Comparison of ENCODE assay signal across 36 cellular contexts in the genomic region with DNA sequence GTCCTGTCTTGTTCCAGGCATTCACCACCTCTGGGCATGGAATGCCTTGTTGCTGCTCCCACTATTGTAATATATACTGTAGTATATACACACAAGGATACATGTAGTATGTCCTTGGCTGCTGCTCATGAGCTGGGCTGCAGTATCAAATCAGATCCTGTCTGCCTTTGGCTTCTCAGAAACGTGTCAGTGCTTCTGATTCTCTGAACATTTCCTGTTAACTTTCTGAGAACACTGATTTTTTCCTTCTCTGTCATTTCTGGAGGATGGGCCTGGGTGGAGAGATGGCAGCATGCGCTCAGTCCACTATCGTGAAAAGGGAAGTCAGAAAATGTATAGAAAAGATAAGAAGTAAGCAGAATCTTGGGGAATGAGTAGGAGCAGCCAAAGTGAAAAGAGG. TPM values are rescaled to one million over a fixed set of nuclear protein-coding genes. Genes with fewer than 3 reads are reported as not detected.
DNase-seq lines count a peak whose midpoint lies in the region; ATAC-seq, FAIRE-seq and TF ChIP-seq lines count a peak whose summit lies in the region.
"Had no signal": no experiment of that assay in that cellular context is flagged by ENCODE, and none has a peak within 500 bp of the region (broad histone marks: within the 10 kb centered on the region; RNA-seq: fewer than 3 reads in every experiment).

No MANE protein-coding gene starts in this region.

- peak; percentile 55 for DNase-seq in activated CD8-positive, alpha-beta memory T cell treated with anti-CD3 and anti-CD28 coated beads, Interleukin-2, amount 10 ng/mL, durations not matched to agents 7 days and 5 days
- no peak for DNase-seq in activated CD8-positive, alpha-beta memory T cell treated with anti-CD3 and anti-CD28 coated beads, Interleukin-2, amount 50 U/mL, for 48 hours
- DNase-seq in Karpas-422 (no peak), K562 (ENCODE audit: extremely low read depth in 1 of 4, low spot score in 3 of 4) (no peak), GDM1 (lab: John Stamatoyannopoulos, UW) (no peak)
- DNase-seq: activated T-cell treated with anti-CD3 and anti-CD28 coated beads, Interleukin-2, amount 50 U/mL, for 24 hours; CD8-positive, alpha-beta T cell; DMS 273 treated with DMSO at 0.1 percent for 48 hours; effector CD4-positive, alpha-beta T cell; EL; hypothalamus; KG1; lower lobe of right lung; MG63; NCI-H1105; NCI-H187; NCI-H446 treated with DMSO at 0.1 percent for 48 hours; NCI-H82; sigmoid colon; stimulated activated CD4-positive, alpha-beta T cell treated with anti-CD3 and anti-CD28 coated beads, Interleukin-4, amount 100 ng/mL, for 1 hour; transverse colon had no signal

- no peak for TF ChIP-seq POLR2A in K562 (conservative IDR thresholded peaks at IDR 0.05)

- H4K20me1 ChIP-seq in Karpas-422 (ENCODE audit: insufficient read depth, low read depth, low read length) (no peaks in the 10 kb centered on the region), K562 (replicated peaks; ENCODE audit: control insufficient read depth, insufficient read depth, low read length) (no peaks in the 10 kb centered on the region)

- H3K4me2 ChIP-seq in Karpas-422 (ENCODE audit: low read depth, low read length, poor library complexity, severe bottlenecking) (no peak overlapping the region), K562 (ENCODE audit: insufficient read depth, low read length) (no peak overlapping the region)

- intact Hi-C loops in K562 (cut with micrococcal nuclease): no loop called here

- FAIRE-seq in K562 (lab: Jason Lieb, UNC): peak; percentile 19
- FAIRE-seq: astrocyte, colon, GM18507 had no signal

- BruUV-seq in K562 (replicated peaks; lab: Mats Ljungman, UMichigan): no TSS peak

- TF ChIP-seq RAD21 in K562 (CRISPR knock-in tag; conservative IDR thresholded peaks at IDR 0.05 in 1 of 2, IDR thresholded peaks at IDR 0.05 in 1 of 2): no peak

- H3K4me1 Mint-ChIP-seq in activated CD8-positive, alpha-beta memory T cell treated with anti-CD3 and anti-CD28 coated beads, Interleukin-2, amount 10 ng/mL, durations not matched to agents 7 days and 5 days: peaks cover 39% of the 10 kb centered on the region

- H2AFZ ChIP-seq in Karpas-422 (ENCODE audit: low read length): peak overlapping the region; percentile 36; the same call in 1 of the 2 replicates
- no peak overlapping the region for H2AFZ ChIP-seq in K562 (ENCODE audit: low read depth, low read length)

- no peaks in the 10 kb centered on the region for H3K27me3 ChIP-seq in Karpas-422 (ENCODE audit: low read length)
- peaks cover 6 to 22% of the 10 kb centered on the region in 2 experiments; a peak in 4 of 5 replicates for H3K27me3 ChIP-seq in K562 (ENCODE audit: control insufficient read depth in 2 of 2, insufficient read depth in 2 of 2, low read length in 2 of 2)
- H3K27me3 ChIP-seq: MG63, sigmoid colon, transverse colon had no signal

- WGBS in K562 (ENCODE audit: insufficient coverage, low coverage, missing lambda C conversion rate): 1% methylated on average over 3 of the region's 3 CpGs

- POLR2A ChIA-PET in K562 (lab: Yijun Ruan, JAX): no interaction called here

- no peaks in the 10 kb centered on the region for H3K27me3 Mint-ChIP-seq in activated CD8-positive, alpha-beta memory T cell treated with anti-CD3 and anti-CD28 coated beads, Interleukin-2, amount 10 ng/mL, durations not matched to agents 7 days and 5 days
- H3K27me3 Mint-ChIP-seq: activated naive CD8-positive, alpha-beta T cell; activated T-cell treated with anti-CD3 and anti-CD28 coated beads, Interleukin-2, amount 50 U/mL, for 24 hours had no signal

- no peaks in the 10 kb centered on the region for H3K79me2 ChIP-seq in Karpas-422 (ENCODE audit: low read length)
- H3K79me2 ChIP-seq in K562 (ENCODE audit: control insufficient read depth, insufficient read depth, low read length): no peaks in the 10 kb centered on the region

- no peaks in the 10 kb centered on the region for H3K9me1 ChIP-seq in K562 (ENCODE audit: control insufficient read depth, insufficient read depth, low read length)

- H3K36me3 Mint-ChIP-seq in activated CD8-positive, alpha-beta memory T cell treated with anti-CD3 and anti-CD28 coated beads, Interleukin-2, amount 10 ng/mL, durations not matched to agents 7 days and 5 days: peaks cover 16% of the 10 kb centered on the region
- H3K36me3 Mint-ChIP-seq: activated naive CD8-positive, alpha-beta T cell; CD8-positive, alpha-beta T cell had no signal

- CTCF ChIA-PET in activated CD8-positive, alpha-beta memory T cell treated with anti-CD3 and anti-CD28 coated beads, Interleukin-2, amount 10 ng/mL, durations not matched to agents 7 days and 5 days (lab: Charles Lee): interaction anchor here (1.4 kb wide), 1 partner anchor 11 kb away, joined by 6 read pairs; no protein-coding TSS in a partner anchor
- CTCF ChIA-PET in K562 (lab: Yijun Ruan, JAX; ENCODE audit: low intra/inter-chr PET ratio): no interaction called here

- no peak overlapping the region for H3K4me3 Mint-ChIP-seq in activated CD8-positive, alpha-beta memory T cell treated with anti-CD3 and anti-CD28 coated beads, Interleukin-2, amount 10 ng/mL, durations not matched to agents 7 days and 5 days
- H3K4me3 Mint-ChIP-seq: activated naive CD8-positive, alpha-beta T cell; activated T-cell treated with anti-CD3 and anti-CD28 coated beads, Interleukin-2, amount 50 U/mL, for 24 hours; CD8-positive, alpha-beta T cell; nephron had no signal

- no peak overlapping the region for H3K4me3 ChIP-seq in Karpas-422 (ENCODE audit: low read length)
- H3K4me3 ChIP-seq in K562: no peak overlapping the region
- H3K4me3 ChIP-seq: cardiac muscle cell, lower lobe of right lung, MG63, sigmoid colon, transverse colon had no signal

- H3K9me3 ChIP-seq in Karpas-422 (ENCODE audit: low read length) (no peaks in the 10 kb centered on the region), K562 (replicated peaks; ENCODE audit: control insufficient read depth, insufficient read depth, low read depth, low read length) (no peaks in the 10 kb centered on the region)
- H3K9me3 ChIP-seq: lower lobe of right lung, MG63, sigmoid colon, transverse colon had no signal

- ATAC-seq in activated CD8-positive, alpha-beta memory T cell treated with anti-CD3 and anti-CD28 coated beads, Interleukin-2, amount 10 ng/mL, durations not matched to agents 7 days and 5 days: peak; percentile 80
- no peak for ATAC-seq in K562
- no peak for ATAC-seq in HG02588 (IDR thresholded peaks at IDR 0.05; ENCODE audit: unreplicated experiment)
- no peak for ATAC-seq in HG03378 (IDR thresholded peaks at IDR 0.05; ENCODE audit: unreplicated experiment)
- ATAC-seq: CD8-positive, alpha-beta T cell; lower lobe of right lung had no signal

- H3K27ac Mint-ChIP-seq in activated CD8-positive, alpha-beta memory T cell treated with anti-CD3 and anti-CD28 coated beads, Interleukin-2, amount 10 ng/mL, durations not matched to agents 7 days and 5 days: peak overlapping the region; percentile 67
- H3K27ac Mint-ChIP-seq: activated naive CD8-positive, alpha-beta T cell; activated T-cell treated with anti-CD3 and anti-CD28 coated beads, Interleukin-2, amount 50 U/mL, for 24 hours; CD8-positive, alpha-beta T cell; nephron had no signal

- in situ Hi-C loops in K562 (cut with MboI): loop anchor here (10.0 kb wide), 1 partner anchor 577 kb away; no protein-coding TSS in a partner anchor

- H3K9me3 Mint-ChIP-seq in activated CD8-positive, alpha-beta memory T cell treated with anti-CD3 and anti-CD28 coated beads, Interleukin-2, amount 10 ng/mL, durations not matched to agents 7 days and 5 days (ENCODE audit: low read depth): peaks cover 2% of the 10 kb centered on the region
- H3K9me3 Mint-ChIP-seq: activated T-cell treated with anti-CD3 and anti-CD28 coated beads, Interleukin-2, amount 50 U/mL, for 24 hours; CD8-positive, alpha-beta T cell had no signal

- H3K9ac ChIP-seq in Karpas-422 (ENCODE audit: low read length) (no peak overlapping the region), K562 (ENCODE audit: insufficient read depth in 1 of 2, low read depth in 2 of 2, low read length in 2 of 2) (no peak overlapping the region)

- no peak for TF ChIP-seq EP300 in K562 (IDR thresholded peaks at IDR 0.05; ENCODE audit: low read length)

- no peaks in the 10 kb centered on the region for H3K9me2 ChIP-seq in Karpas-422 (replicated peaks; ENCODE audit: insufficient read depth, low read length)

- TF ChIP-seq CTCF in VCaP (conservative IDR thresholded peaks at IDR 0.05) (no peak), K562 (IDR thresholded peaks at IDR 0.05 in 2 of 3, conservative IDR thresholded peaks at IDR 0.05 in 1 of 3; ENCODE audit: insufficient read depth in 2 of 3, low read depth in 1 of 3, low read length in 3 of 3) (no peak)

- H3K4me1 ChIP-seq in Karpas-422 (ENCODE audit: low read length): peaks cover 29% of the 10 kb centered on the region
- H3K4me1 ChIP-seq in K562 (replicated peaks in 1 of 2; ENCODE audit: control insufficient read depth in 2 of 2, insufficient read depth in 2 of 2, low read length in 2 of 2): no peaks in the 10 kb centered on the region
- H3K4me1 ChIP-seq: lower lobe of right lung, sigmoid colon, transverse colon had no signal

- H3K27ac ChIP-seq in Karpas-422 (ENCODE audit: low read length) (no peak overlapping the region), VCaP (peak overlapping the region; percentile 52), K562 (ENCODE audit: extremely low read depth, low read depth, low read length) (no peak overlapping the region)
- H3K27ac ChIP-seq: cardiac muscle cell, lower lobe of right lung, sigmoid colon, transverse colon had no signal

- H3K36me3 ChIP-seq in Karpas-422 (ENCODE audit: insufficient read depth, low read length) (no peaks in the 10 kb centered on the region), K562 (ENCODE audit: control insufficient read depth, insufficient read depth, low read length) (no peaks in the 10 kb centered on the region)
- H3K36me3 ChIP-seq: cardiac muscle cell, lower lobe of right lung, MG63, sigmoid colon, transverse colon had no signal

RNA-seq across cellular contexts. Expression of a gene that starts 12.2 kb away (rescaled TPM):
- not detected for total RNA-seq in activated CD8-positive, alpha-beta memory T cell treated with anti-CD3 and anti-CD28 coated beads, Interleukin-2, amount 10 ng/mL, durations not matched to agents 7 days and 5 days
- not detected in 2 replicates for total RNA-seq in Karpas-422 (2014; rRNA removed; shearing (Covaris generic); ENCODE audit: low replicate concordance)
- not detected in 2 replicates for total RNA-seq in K562 (2011; cell fraction: chromatin; rRNA removed; ENCODE audit: low replicate concordance)
- not detected in 2 replicates for total RNA-seq in K562 (2011; cell fraction: nucleolus; rRNA removed)
- total RNA-seq in K562 (2011; cell fraction: nucleoplasm; rRNA removed): not detected in 2 replicates
- total RNA-seq in K562 (2014; rRNA removed) (not detected in 2 replicates), K562 (2014; rRNA removed; fragmentation: Illumina TruSeq; extraction: Trizol) (not detected in 2 replicates), K562 (2015; rRNA removed; fragmentation: Illumina TruSeq; extraction: Trizol) (not detected in 2 replicates), K562 (2021) (4.1 and 5.3 TPM in 2 replicates)
- polyA plus RNA-seq in K562 (2011; rRNA removed) (not detected in 2 replicates), K562 (2014; fragmentation: Illumina TruSeq; extraction: Trizol) (not detected in 2 replicates), K562 (2014; fragmentation: Nextera tagmentation; extraction: Ambion mirVana) (not detected), K562 (2014; rRNA removed) (not detected in 2 replicates)
- polyA plus RNA-seq in K562 (2011; cell fraction: cytosol; rRNA removed): not detected in 2 replicates
- polyA plus RNA-seq in K562 (2011; cell fraction: nucleus; rRNA removed): not detected in 2 replicates
- polyA plus RNA-seq in K562 (2012): not detected in 2 replicates
- polyA minus RNA-seq in K562 (2011; rRNA and poly(A)+ RNA removed): not detected in 2 replicates
- polyA minus RNA-seq in K562 (2011; cell fraction: cytosol; rRNA and poly(A)+ RNA removed): not detected in 2 replicates
- polyA minus RNA-seq in K562 (2011; cell fraction: nucleus; rRNA and poly(A)+ RNA removed): not detected in 2 replicates
- total RNA-seq: astrocyte; CD8-positive, alpha-beta T cell; H4; mononuclear cell; pulmonary artery endothelial cell; sigmoid colon; SK-MEL-5; subcutaneous adipose tissue; T-helper 1 cell treated with Interleukin-12 subunit alpha and Interleukin-12 subunit beta and Interleukin-4 antibody, amounts not matched to agents 30 ng/mL and 1 ng/mL, for 36 hours had no signal
- polyA plus RNA-seq: cardiac muscle cell had no signal

RNA-seq across cellular contexts. Expression of a gene that starts 35.6 kb away (rescaled TPM):
- 1 to 10 TPM; 1.1 to 1.8 TPM for total RNA-seq in activated CD8-positive, alpha-beta memory T cell treated with anti-CD3 and anti-CD28 coated beads, Interleukin-2, amount 10 ng/mL, durations not matched to agents 7 days and 5 days
- 0.11 TPM in 1 of 2 replicates, not detected in the other for total RNA-seq in Karpas-422 (2014; rRNA removed; shearing (Covaris generic); ENCODE audit: low replicate concordance)
- total RNA-seq in K562 (2011; cell fraction: chromatin; rRNA removed; ENCODE audit: low replicate concordance): 0.16 TPM in 1 of 2 replicates, not detected in the other
- 0.13 and 0.17 TPM in 2 replicates for total RNA-seq in K562 (2011; cell fraction: nucleolus; rRNA removed)
- 0.15 and 0.31 TPM in 2 replicates for total RNA-seq in K562 (2011; cell fraction: nucleoplasm; rRNA removed)
- total RNA-seq in K562 (2014; rRNA removed): 0.65 and 0.68 TPM in 2 replicates
- total RNA-seq in K562 (2014; rRNA removed; fragmentation: Illumina TruSeq; extraction: Trizol): 0.80 and 0.83 TPM in 2 replicates
- total RNA-seq in K562 (2015; rRNA removed; fragmentation: Illumina TruSeq; extraction: Trizol): 0.18 and 0.30 TPM in 2 replicates
- 0.27 and 0.31 TPM in 2 replicates for total RNA-seq in K562 (2021)
- 1.6 and 1.8 TPM in 2 replicates for polyA plus RNA-seq in K562 (2011; rRNA removed)
- polyA plus RNA-seq in K562 (2011; cell fraction: cytosol; rRNA removed): 0.97 and 1.1 TPM in 2 replicates
- polyA plus RNA-seq in K562 (2011; cell fraction: nucleus; rRNA removed): 0.20 and 0.35 TPM in 2 replicates
- 0.54 and 1.1 TPM in 2 replicates for polyA plus RNA-seq in K562 (2012)
- polyA plus RNA-seq in K562 (2014; fragmentation: Illumina TruSeq; extraction: Trizol): 3.2 and 3.4 TPM in 2 replicates
- polyA plus RNA-seq in K562 (2014; fragmentation: Nextera tagmentation; extraction: Ambion mirVana): under 1 TPM in 1 of 2 experiments, not detected in 1; 0.03 TPM
- 0.37 and 0.43 TPM in 2 replicates for polyA plus RNA-seq in K562 (2014; rRNA removed)
- polyA minus RNA-seq in K562 (2011; rRNA and poly(A)+ RNA removed): 3.2 and 4.7 TPM in 2 replicates
- polyA minus RNA-seq in K562 (2011; cell fraction: cytosol; rRNA and poly(A)+ RNA removed): 0.64 and 0.67 TPM in 2 replicates
- under 0.01 and 0.11 TPM in 2 replicates for polyA minus RNA-seq in K562 (2011; cell fraction: nucleus; rRNA and poly(A)+ RNA removed)
- total RNA-seq: lower lobe of right lung had no signal
